In the genomic region with DNA sequence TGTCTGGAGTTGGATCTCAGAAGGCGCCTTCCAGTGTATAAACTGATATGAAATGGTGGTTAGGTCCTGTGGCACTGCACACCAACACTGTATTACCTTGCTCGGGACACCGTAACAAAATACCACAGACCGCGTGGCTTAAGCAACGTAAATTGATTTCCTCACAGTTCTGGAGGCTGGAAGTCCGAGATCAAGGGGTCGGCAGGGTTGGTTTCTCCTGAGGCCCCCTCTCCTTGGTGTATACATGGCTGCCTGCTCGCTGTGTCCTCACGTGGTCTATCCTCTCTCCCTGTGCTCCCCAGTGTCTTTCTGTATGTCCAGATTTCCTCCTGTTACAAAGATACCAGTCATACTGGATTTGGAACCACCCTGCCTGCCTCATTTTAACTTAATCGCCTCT, we compare ENCODE assay signal across 26 cellular contexts.
"Had no signal": no experiment of that assay in that cellular context is flagged by ENCODE, and none has a peak within 500 bp of the region (broad histone marks: within the 10 kb centered on the region; RNA-seq: fewer than 3 reads in every experiment).

No MANE protein-coding gene starts in this region.

- H3K27me3 Mint-ChIP-seq: central memory CD8-positive, alpha-beta T cell; memory B cell; naive thymus-derived CD4-positive, alpha-beta T cell had no signal

- FAIRE-seq: endometrium, keratinocyte, pancreas had no signal

- H3K27me3 ChIP-seq: gastrocnemius medialis, neutrophil, pancreas, right atrium auricular region, stomach, thyroid gland, upper lobe of left lung, uterus had no signal

- H3K9me3 Mint-ChIP-seq: central memory CD8-positive, alpha-beta T cell had no signal

- H3K27ac ChIP-seq: coronary artery, gastrocnemius medialis, neutrophil, pancreas, right atrium auricular region, stomach, thyroid gland, upper lobe of left lung, uterus had no signal

- H3K4me3 Mint-ChIP-seq: central memory CD8-positive, alpha-beta T cell; memory B cell; mesothelial cell of epicardium; naive thymus-derived CD4-positive, alpha-beta T cell had no signal

- H3K4me1 ChIP-seq: pancreas, stomach, thyroid gland, uterus had no signal

- DNase-seq: dermis blood vessel endothelial cell; effector memory CD4-positive, alpha-beta T cell; erythroblast; gastrocnemius medialis; head of caudate nucleus; naive thymus-derived CD4-positive, alpha-beta T cell; pancreas; stimulated activated CD4-positive, alpha-beta T cell treated with anti-CD3 and anti-CD28 coated beads, Interleukin-12 subunit alpha, Interleukin-12 subunit beta, amount 100 ng/mL, for 4 hours; stimulated activated CD4-positive, alpha-beta T cell treated with anti-CD3 and anti-CD28 coated beads, Interleukin-1b, Interleukin-23, amount 100 ng/mL, for 48 hours; stimulated activated CD4-positive, alpha-beta T cell treated with anti-CD3 and anti-CD28 coated beads, Interleukin-4, amount 100 ng/mL, for 1 hour; stimulated activated CD8-positive, alpha-beta memory T cell treated with anti-CD3 and anti-CD28 coated beads, Interleukin-4, amount 100 ng/mL, for 48 hours; stimulated activated naive CD4-positive, alpha-beta T cell treated with Interleukin-2 at 50 U/mL for 16 hours; stomach; thyroid gland; upper lobe of left lung; uterus had no signal

- H3K36me3 ChIP-seq: gastrocnemius medialis, neutrophil, pancreas, right atrium auricular region, thyroid gland, upper lobe of left lung, uterus had no signal

- H3K4me3 ChIP-seq: coronary artery, gastrocnemius medialis, lung, pancreas, right atrium auricular region, smooth muscle cell, stomach, thyroid gland, upper lobe of left lung, uterus had no signal

- H3K4me1 Mint-ChIP-seq: central memory CD8-positive, alpha-beta T cell had no signal

- H3K27ac Mint-ChIP-seq: memory B cell; mesothelial cell of epicardium; naive thymus-derived CD4-positive, alpha-beta T cell had no signal

- H3K4me2 ChIP-seq: smooth muscle cell had no signal

- H3K9me3 ChIP-seq: gastrocnemius medialis, neutrophil, pancreas, right atrium auricular region, stomach, thyroid gland, upper lobe of left lung, uterus had no signal
